ENCODE assay signal across 33 cellular contexts in genomic region chr15:46934851-46935250, GRCh38.
"Had no signal": no experiment of that assay in that cellular context is flagged by ENCODE, and none has a peak within 500 bp of the region (broad histone marks: within the 10 kb centered on the region; RNA-seq: fewer than 3 reads in every experiment).

No MANE protein-coding gene starts in this region.

- H3K9ac ChIP-seq: parathyroid adenoma had no signal

- H3K36me3 Mint-ChIP-seq: naive thymus-derived CD8-positive, alpha-beta T cell; stimulated activated memory B cell treated with anti-CD40 and anti-IgM and Interleukin-4, amounts not matched to agents 10 μg/mL and 1 μg/mL and 100 μg/mL, for 72 hours; type B pancreatic cell had no signal

- H3K9me3 Mint-ChIP-seq: nephron progenitor cell; stimulated activated memory B cell treated with anti-CD40 and anti-IgM and Interleukin-4, amounts not matched to agents 10 μg/mL and 1 μg/mL and 100 μg/mL, for 72 hours; type B pancreatic cell had no signal

- ATAC-seq: naive thymus-derived CD8-positive, alpha-beta T cell; natural killer cell treated with Interleukin-12 subunit alpha and Interleukin-12 subunit beta and Interleukin-15 and Interleukin-18, amount 100 ng/mL, for 72 hours; psoas muscle; right cardiac atrium; right lobe of liver; stimulated activated memory B cell treated with anti-CD40 and anti-IgM and Interleukin-4, amounts not matched to agents 10 μg/mL and 1 μg/mL and 100 μg/mL, for 72 hours; stimulated activated naive CD8-positive, alpha-beta T cell treated with anti-CD3 and anti-CD28 coated beads, Interleukin-15, amount 100 ng/mL, for 72 hours; stimulated activated naive CD8-positive, alpha-beta T cell treated with anti-CD3 and anti-CD28 coated beads, Interleukin-15, Interleukin-2, amounts not matched to agents 100 U/mL and 50 U/mL, for 24 hours; upper lobe of right lung had no signal

- H2AFZ ChIP-seq: parathyroid adenoma had no signal

- H3K4me3 ChIP-seq: ovary, psoas muscle, right lobe of liver, sigmoid colon, smooth muscle cell, spleen, suprapubic skin, testis, tibial artery, transverse colon, upper lobe of right lung, uterus had no signal

- H3K36me3 ChIP-seq: neutrophil, ovary, right lobe of liver, sigmoid colon, spleen, suprapubic skin, tibial artery, transverse colon, upper lobe of right lung, uterus had no signal

- DNase-seq: naive thymus-derived CD8-positive, alpha-beta T cell; nephron progenitor cell; nucleus accumbens; ovary; posterior cingulate gyrus; psoas muscle; right cardiac atrium; right lobe of liver; sigmoid colon; spleen; stimulated activated CD4-positive, alpha-beta T cell treated with anti-CD3 and anti-CD28 coated beads, Interleukin-12 subunit alpha, Interleukin-12 subunit beta, amount 100 ng/mL, for 4 hours; stimulated activated CD4-positive, alpha-beta T cell treated with anti-CD3 and anti-CD28 coated beads, Interleukin-1b, Interleukin-23, amount 100 ng/mL, for 48 hours; stimulated activated CD4-positive, alpha-beta T cell treated with anti-CD3 and anti-CD28 coated beads, Interleukin-4, amount 100 ng/mL, for 1 hour; stimulated activated CD4-positive, alpha-beta T cell treated with anti-CD3 and anti-CD28 coated beads, Interleukin-4, amount 100 ng/mL, for 4 hours; stimulated activated CD8-positive, alpha-beta memory T cell treated with anti-CD3 and anti-CD28 coated beads, Interleukin-4, amount 100 ng/mL, for 48 hours; stimulated activated naive CD4-positive, alpha-beta T cell; stimulated activated naive CD8-positive, alpha-beta T cell treated with anti-CD3 and anti-CD28 coated beads, Interleukin-15, amount 100 ng/mL, for 72 hours; stimulated activated naive CD8-positive, alpha-beta T cell treated with anti-CD3 and anti-CD28 coated beads, Interleukin-15, Interleukin-2, amounts not matched to agents 100 U/mL and 50 U/mL, for 24 hours; substantia nigra; testis; tibial artery; transverse colon; upper lobe of right lung; uterus had no signal

- H3K4me1 Mint-ChIP-seq: naive thymus-derived CD8-positive, alpha-beta T cell; neural crest cell; stimulated activated memory B cell treated with anti-CD40 and anti-IgM and Interleukin-4, amounts not matched to agents 10 μg/mL and 1 μg/mL and 100 μg/mL, for 72 hours; stimulated activated naive CD8-positive, alpha-beta T cell treated with anti-CD3 and anti-CD28 coated beads, Interleukin-15, amount 100 ng/mL, for 72 hours had no signal

- H3K9me3 ChIP-seq: neutrophil, ovary, psoas muscle, right lobe of liver, sigmoid colon, spleen, suprapubic skin, testis, tibial artery, transverse colon, upper lobe of right lung, uterus had no signal

- H3K27me3 Mint-ChIP-seq: natural killer cell treated with Interleukin-12 subunit alpha and Interleukin-12 subunit beta and Interleukin-15 and Interleukin-18, amount 100 ng/mL, for 72 hours; progenitor cell of endocrine pancreas; stimulated activated memory B cell treated with anti-CD40 and anti-IgM and Interleukin-4, amounts not matched to agents 10 μg/mL and 1 μg/mL and 100 μg/mL, for 72 hours; stimulated activated naive CD8-positive, alpha-beta T cell treated with anti-CD3 and anti-CD28 coated beads, Interleukin-15, amount 100 ng/mL, for 72 hours; type B pancreatic cell had no signal

- H3K4me2 ChIP-seq: smooth muscle cell had no signal

- H3K27ac Mint-ChIP-seq: naive thymus-derived CD8-positive, alpha-beta T cell; natural killer cell treated with Interleukin-12 subunit alpha and Interleukin-12 subunit beta and Interleukin-15 and Interleukin-18, amount 100 ng/mL, for 72 hours; nephron progenitor cell; progenitor cell of endocrine pancreas; stimulated activated memory B cell treated with anti-CD40 and anti-IgM and Interleukin-4, amounts not matched to agents 10 μg/mL and 1 μg/mL and 100 μg/mL, for 72 hours; stimulated activated naive CD8-positive, alpha-beta T cell treated with anti-CD3 and anti-CD28 coated beads, Interleukin-15, amount 100 ng/mL, for 72 hours; type B pancreatic cell had no signal

- H3K4me3 Mint-ChIP-seq: naive thymus-derived CD8-positive, alpha-beta T cell; natural killer cell treated with Interleukin-12 subunit alpha and Interleukin-12 subunit beta and Interleukin-15 and Interleukin-18, amount 100 ng/mL, for 72 hours; nephron progenitor cell; neural crest cell; stimulated activated memory B cell treated with anti-CD40 and anti-IgM and Interleukin-4, amounts not matched to agents 10 μg/mL and 1 μg/mL and 100 μg/mL, for 72 hours; stimulated activated naive CD8-positive, alpha-beta T cell treated with anti-CD3 and anti-CD28 coated beads, Interleukin-15, amount 100 ng/mL, for 72 hours; type B pancreatic cell had no signal

- H3K27ac ChIP-seq: neutrophil, ovary, parathyroid adenoma, psoas muscle, right lobe of liver, sigmoid colon, spleen, suprapubic skin, testis, tibial artery, transverse colon, upper lobe of right lung, uterus had no signal

- H3K79me2 ChIP-seq: parathyroid adenoma had no signal

- H3K27me3 ChIP-seq: neutrophil, ovary, sigmoid colon, spleen, suprapubic skin, testis, tibial artery, transverse colon, upper lobe of right lung, uterus had no signal

- H3K4me1 ChIP-seq: parathyroid adenoma, psoas muscle, right lobe of liver, sigmoid colon, spleen, suprapubic skin, testis, tibial artery, transverse colon, upper lobe of right lung, uterus had no signal
